In the genomic region with DNA sequence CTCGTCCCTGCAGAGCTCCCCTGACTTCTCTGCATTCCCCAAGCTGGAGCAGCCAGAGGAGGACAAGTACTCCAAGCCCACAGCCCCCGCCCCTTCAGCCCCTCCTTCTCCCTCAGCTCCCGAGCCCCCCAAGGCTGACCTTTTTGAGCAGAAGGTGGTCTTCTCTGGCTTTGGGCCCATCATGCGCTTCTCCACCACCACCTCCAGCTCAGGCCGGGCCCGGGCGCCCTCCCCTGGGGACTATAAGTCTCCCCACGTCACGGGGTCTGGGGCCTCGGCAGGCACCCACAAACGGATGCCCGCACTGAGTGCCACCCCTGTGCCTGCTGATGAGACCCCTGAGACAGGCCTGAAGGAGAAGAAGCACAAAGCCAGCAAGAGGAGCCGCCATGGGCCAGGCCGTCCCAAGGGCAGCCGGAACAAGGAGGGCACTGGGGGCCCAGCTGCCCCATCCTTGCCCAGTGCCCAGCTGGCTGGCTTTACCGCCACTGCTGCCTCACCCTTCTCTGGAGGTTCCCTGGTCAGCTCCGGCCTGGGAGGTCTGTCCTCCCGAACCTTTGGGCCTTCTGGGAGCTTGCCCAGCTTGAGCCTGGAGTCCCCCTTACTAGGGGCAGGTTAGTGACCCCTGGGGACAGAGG, we compare ENCODE assay signal across 16 cellular contexts.
"Had no signal": no experiment of that assay in that cellular context is flagged by ENCODE, and none has a peak within 500 bp of the region (broad histone marks: within the 10 kb centered on the region; RNA-seq: fewer than 3 reads in every experiment).

No MANE protein-coding gene starts in this region.

- H3K9me3 ChIP-seq: pancreas, stomach, testis, upper lobe of left lung had no signal

- H3K27me3 Mint-ChIP-seq: activated naive CD8-positive, alpha-beta T cell; central memory CD8-positive, alpha-beta T cell; T-cell had no signal

- H3K4me1 ChIP-seq: foreskin keratinocyte, pancreas had no signal

- H3K36me3 ChIP-seq: neural progenitor cell had no signal

- H3K4me3 Mint-ChIP-seq: central memory CD8-positive, alpha-beta T cell; neural progenitor cell; T-cell had no signal

- FAIRE-seq: pancreas had no signal

- H3K27me3 ChIP-seq: brain microvascular endothelial cell, foreskin keratinocyte, pancreas, stomach, testis, upper lobe of left lung had no signal

- H3K9ac ChIP-seq: neural progenitor cell had no signal

- DNase-seq: activated CD4-positive, alpha-beta T cell treated with anti-CD3 and anti-CD28 coated beads for 48 hours; anterior cingulate cortex; brain microvascular endothelial cell; effector CD4-positive, alpha-beta T cell; foreskin keratinocyte; glutamatergic neuron; stomach; T-cell; testis had no signal

- H2AFZ ChIP-seq: neural progenitor cell had no signal

- ATAC-seq: foreskin keratinocyte, pancreas, sciatic nerve, T-cell had no signal

- H3K27ac ChIP-seq: brain microvascular endothelial cell, coronary artery, foreskin keratinocyte, neural progenitor cell, pancreas, stomach, testis, upper lobe of left lung had no signal

- H3K4me2 ChIP-seq: neural progenitor cell had no signal

- H3K9me3 Mint-ChIP-seq: central memory CD8-positive, alpha-beta T cell; neural progenitor cell; T-cell had no signal

- H3K4me3 ChIP-seq: coronary artery, neural progenitor cell, pancreas, stomach, testis, upper lobe of left lung had no signal
